ENCODE assay signal across 9 cellular contexts in the genomic region with DNA sequence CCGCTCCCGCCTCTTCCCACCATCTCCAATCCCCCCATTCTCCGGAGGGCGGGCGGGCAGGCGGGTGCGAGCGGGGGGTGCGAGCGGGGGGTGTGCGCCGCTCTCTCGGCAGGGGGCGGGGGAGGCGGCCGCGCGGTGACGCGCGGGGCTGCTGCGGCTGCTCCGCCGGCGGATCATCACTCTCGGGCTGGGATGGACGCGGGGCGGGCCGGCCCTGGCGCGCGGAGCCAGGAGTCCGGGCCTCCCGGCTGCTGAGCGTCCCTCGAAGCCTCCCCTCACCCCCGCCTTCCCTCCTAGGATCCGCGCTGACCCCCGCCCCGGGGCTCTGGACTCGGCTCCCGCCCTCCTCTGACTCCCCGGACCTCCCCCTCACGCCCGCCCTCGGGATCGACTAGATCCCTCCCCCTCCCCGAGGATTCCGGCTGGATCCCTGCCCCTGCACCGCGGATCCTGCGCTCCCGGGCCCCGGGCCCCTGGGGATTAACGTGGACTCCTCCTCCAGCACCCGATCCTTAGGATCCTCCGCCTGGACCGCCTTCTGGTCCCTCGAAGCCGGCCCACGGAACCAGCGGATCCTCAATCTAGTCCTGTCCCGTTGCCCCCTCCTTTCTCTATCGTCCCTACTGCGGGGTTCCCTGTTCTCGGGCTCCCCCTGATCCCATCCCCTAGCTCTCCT. TPM values are rescaled to one million over a fixed set of nuclear protein-coding genes. Genes with fewer than 3 reads are reported as not detected.
DNase-seq lines count a peak whose midpoint lies in the region; ATAC-seq and TF ChIP-seq lines count a peak whose summit lies in the region.
"Had no signal": no experiment of that assay in that cellular context is flagged by ENCODE, and none has a peak within 500 bp of the region (broad histone marks: within the 10 kb centered on the region; RNA-seq: fewer than 3 reads in every experiment).

No MANE protein-coding gene starts in this region.

- H3K36me3 Mint-ChIP-seq in activated CD8-positive, alpha-beta memory T cell treated with anti-CD3 and anti-CD28 coated beads, Interleukin-2, amount 10 ng/mL, durations not matched to agents 7 days and 5 days = no peaks in the 10 kb centered on the region

- H3K27me3 ChIP-seq in fibroblast of lung (ENCODE audit: control insufficient read depth, insufficient read depth, low read length) = no peaks in the 10 kb centered on the region

- H4K20me1 ChIP-seq in fibroblast of lung (ENCODE audit: control insufficient read depth, extremely low read depth, insufficient read depth, low read length) = no peaks in the 10 kb centered on the region

- H3K27ac Mint-ChIP-seq in activated CD8-positive, alpha-beta memory T cell treated with anti-CD3 and anti-CD28 coated beads, Interleukin-2, amount 10 ng/mL, durations not matched to agents 7 days and 5 days = peak overlapping the region; percentile 95

- peaks cover 9% of the 10 kb centered on the region for H3K27me3 Mint-ChIP-seq in activated CD8-positive, alpha-beta memory T cell treated with anti-CD3 and anti-CD28 coated beads, Interleukin-2, amount 10 ng/mL, durations not matched to agents 7 days and 5 days

- peak overlapping the region; percentile 73 for H3K9ac ChIP-seq in fibroblast of lung (ENCODE audit: insufficient read depth, low read length)

- H3K4me2 ChIP-seq in fibroblast of lung (ENCODE audit: extremely low read depth, insufficient read depth, low read length) = peak overlapping the region; percentile 77

- H3K27ac ChIP-seq in fibroblast of lung (ENCODE audit: insufficient read depth, low read length) = peak overlapping the region; percentile 54

- peaks cover 7% of the 10 kb centered on the region for H3K36me3 ChIP-seq in fibroblast of lung (ENCODE audit: control insufficient read depth, insufficient read depth, low read length)

- CTCF ChIA-PET in activated CD8-positive, alpha-beta memory T cell treated with anti-CD3 and anti-CD28 coated beads, Interleukin-2, amount 10 ng/mL, durations not matched to agents 7 days and 5 days (lab: Charles Lee) = interaction anchor here (0.6 to 4.0 kb wide), 8 partner anchors 21 to 283 kb away, joined by 3 to 34 read pairs (median 3); partner anchors contain the start of genes TMEM102 and TP53
- CTCF ChIA-PET in GM10248 (lab: Yijun Ruan, JAX) = interaction anchor here (0.8 to 2.8 kb wide), 4 partner anchors 10 to 207 kb away, joined by 3 to 10 read pairs (median 7); partner anchors contain the start of genes PLSCR3 and TMEM95

- no peaks in the 10 kb centered on the region for H3K9me3 Mint-ChIP-seq in activated CD8-positive, alpha-beta memory T cell treated with anti-CD3 and anti-CD28 coated beads, Interleukin-2, amount 10 ng/mL, durations not matched to agents 7 days and 5 days (ENCODE audit: low read depth)

- peaks cover 7% of the 10 kb centered on the region for H3K4me1 ChIP-seq in fibroblast of lung (ENCODE audit: control insufficient read depth, extremely low read depth, insufficient read depth, low read length)

- no peak for TF ChIP-seq CTCF in fibroblast of lung (conservative IDR thresholded peaks at IDR 0.05 in 1 of 2, IDR thresholded peaks at IDR 0.05 in 1 of 2; ENCODE audit: low read depth in 1 of 2, low read length in 2 of 2)
- TF ChIP-seq CTCF in GM10248 (IDR thresholded peaks at IDR 0.05; ENCODE audit: control extremely low read depth, extremely low read depth, low read depth, missing control alignments) = no peak

- peak; percentile 63 for DNase-seq in stimulated activated CD4-positive, alpha-beta T cell treated with anti-CD3 and anti-CD28 coated beads, Interleukin-12 subunit alpha, Interleukin-12 subunit beta, amount 100 ng/mL, for 4 hours
- DNase-seq in stimulated activated CD4-positive, alpha-beta T cell treated with anti-CD3 and anti-CD28 coated beads, Interleukin-2, amount 100 ng/mL, for 48 hours = no peak
- peak; percentile 14 for DNase-seq in Jurkat, Clone E6-1 (ENCODE audit: low read depth, low spot score)
- DNase-seq in activated CD8-positive, alpha-beta memory T cell treated with anti-CD3 and anti-CD28 coated beads, Interleukin-2, amount 10 ng/mL, durations not matched to agents 7 days and 5 days = peak; percentile 74
- DNase-seq in fibroblast of lung (ENCODE audit: low read depth in 2 of 2) (no peak), occipital lobe (lab: John Stamatoyannopoulos, UW) (peak; percentile 74), GM10248 (ENCODE audit: extremely low spot score) (no peak), SK-N-DZ (ENCODE audit: low spot score) (no peak)

- H3K4me3 Mint-ChIP-seq in activated CD8-positive, alpha-beta memory T cell treated with anti-CD3 and anti-CD28 coated beads, Interleukin-2, amount 10 ng/mL, durations not matched to agents 7 days and 5 days = peak overlapping the region; percentile 88

- no peaks in the 10 kb centered on the region for H3K79me2 ChIP-seq in fibroblast of lung (ENCODE audit: control insufficient read depth, insufficient read depth, low read length)

- H3K4me1 Mint-ChIP-seq in activated CD8-positive, alpha-beta memory T cell treated with anti-CD3 and anti-CD28 coated beads, Interleukin-2, amount 10 ng/mL, durations not matched to agents 7 days and 5 days = peaks cover 15% of the 10 kb centered on the region

- H3K9me3 ChIP-seq in fibroblast of lung (ENCODE audit: control insufficient read depth, insufficient read depth, low read depth, low read length) = no peaks in the 10 kb centered on the region

- H2AFZ ChIP-seq in fibroblast of lung (ENCODE audit: low read length) = peak overlapping the region; percentile 46

- peak overlapping the region; percentile 85 for H3K4me3 ChIP-seq in Jurkat, Clone E6-1 (ENCODE audit: low read length)
- peak overlapping the region; percentile 66 to 81 (median 74) for H3K4me3 ChIP-seq in fibroblast of lung (replicated peaks in 1 of 4; ENCODE audit: control extremely low read depth in 1 of 4, insufficient read depth in 1 of 4, low read depth in 3 of 4, low read length in 4 of 4)

- peak; percentile 43 for ATAC-seq in activated CD8-positive, alpha-beta memory T cell treated with anti-CD3 and anti-CD28 coated beads, Interleukin-2, amount 10 ng/mL, durations not matched to agents 7 days and 5 days

- POLR2A ChIA-PET in GM10248 (lab: Yijun Ruan, JAX) = interaction anchor here (0.7 to 2.3 kb wide), 12 partner anchors 11 to 481 kb away, joined by 3 to 10 read pairs (median 4); partner anchors contain the start of genes CD68, PLSCR3, POLR2A and TMEM102

RNA-seq across cellular contexts. Expression of gene TMEM256, which starts 1.0 kb away (rescaled TPM):
- polyA plus RNA-seq in Jurkat, Clone E6-1 (2012; ENCODE audit: insufficient read depth, insufficient read length) = 137 TPM
- total RNA-seq in activated CD8-positive, alpha-beta memory T cell treated with anti-CD3 and anti-CD28 coated beads, Interleukin-2, amount 10 ng/mL, durations not matched to agents 7 days and 5 days = 10 to 100 TPM; 47.5 to 56.1 TPM
- total RNA-seq in fibroblast of lung (206 and 212 TPM in 2 replicates), occipital lobe (55.2 TPM)
- polyA plus RNA-seq in fibroblast of lung = 59.1 and 78.7 TPM in 2 replicates
- polyA plus RNA-seq in fibroblast of lung (2012) = 125 and 135 TPM in 2 replicates
- polyA minus RNA-seq in fibroblast of lung (ENCODE audit: low replicate concordance) = 55.8 and 63.2 TPM in 2 replicates
- 150 and 156 TPM in 2 replicates for polyA plus RNA-seq in SK-N-DZ (2014; cell fraction: cytosol; rRNA removed)
- polyA plus RNA-seq in SK-N-DZ (2014; cell fraction: nucleus; rRNA removed) = 104 and 139 TPM in 2 replicates

RNA-seq across cellular contexts. Expression of gene NLGN2, which starts 2.8 kb away (rescaled TPM):
- 10.8 TPM for polyA plus RNA-seq in Jurkat, Clone E6-1 (2012; ENCODE audit: insufficient read depth, insufficient read length)
- 1 to 10 TPM; 2.0 to 3.5 TPM for total RNA-seq in activated CD8-positive, alpha-beta memory T cell treated with anti-CD3 and anti-CD28 coated beads, Interleukin-2, amount 10 ng/mL, durations not matched to agents 7 days and 5 days
- total RNA-seq in fibroblast of lung (5.1 and 12.1 TPM in 2 replicates), occipital lobe (9.2 TPM)
- 7.3 and 10.0 TPM in 2 replicates for polyA plus RNA-seq in fibroblast of lung
- polyA plus RNA-seq in fibroblast of lung (2012) = 34.7 and 35.4 TPM in 2 replicates
- polyA minus RNA-seq in fibroblast of lung (ENCODE audit: low replicate concordance) = 40.1 and 70.6 TPM in 2 replicates
- 19.3 and 20.2 TPM in 2 replicates for polyA plus RNA-seq in SK-N-DZ (2014; cell fraction: cytosol; rRNA removed)
- 77.9 and 90.5 TPM in 2 replicates for polyA plus RNA-seq in SK-N-DZ (2014; cell fraction: nucleus; rRNA removed)

RNA-seq across cellular contexts. Expression of gene PLSCR3, which starts 10.6 kb away (rescaled TPM):
- polyA plus RNA-seq in Jurkat, Clone E6-1 (2012; ENCODE audit: insufficient read depth, insufficient read length) = 25.5 TPM
- 10 to 100 TPM; 65.5 to 74.2 TPM for total RNA-seq in activated CD8-positive, alpha-beta memory T cell treated with anti-CD3 and anti-CD28 coated beads, Interleukin-2, amount 10 ng/mL, durations not matched to agents 7 days and 5 days
- total RNA-seq in fibroblast of lung = 18.7 and 25.4 TPM in 2 replicates
- polyA plus RNA-seq in fibroblast of lung = 39.1 and 42.1 TPM in 2 replicates
- 91.0 and 92.4 TPM in 2 replicates for polyA plus RNA-seq in fibroblast of lung (2012)
- 144 and 161 TPM in 2 replicates for polyA minus RNA-seq in fibroblast of lung (ENCODE audit: low replicate concordance)
- total RNA-seq in occipital lobe = 10.0 TPM
- polyA plus RNA-seq in SK-N-DZ (2014; cell fraction: cytosol; rRNA removed) = 14.2 and 15.7 TPM in 2 replicates
- polyA plus RNA-seq in SK-N-DZ (2014; cell fraction: nucleus; rRNA removed) = 26.7 and 41.8 TPM in 2 replicates

RNA-seq across cellular contexts. Expression of gene SPEM1, which starts 15.2 kb away (rescaled TPM):
- polyA plus RNA-seq in Jurkat, Clone E6-1 (2012; ENCODE audit: insufficient read depth, insufficient read length) = not detected
- not detected for total RNA-seq in activated CD8-positive, alpha-beta memory T cell treated with anti-CD3 and anti-CD28 coated beads, Interleukin-2, amount 10 ng/mL, durations not matched to agents 7 days and 5 days
- total RNA-seq in fibroblast of lung = not detected in 2 replicates
- not detected in 2 replicates for polyA plus RNA-seq in fibroblast of lung
- polyA plus RNA-seq in fibroblast of lung (2012) = not detected in 2 replicates
- not detected in 2 replicates for polyA minus RNA-seq in fibroblast of lung (ENCODE audit: low replicate concordance)
- not detected for total RNA-seq in occipital lobe
- polyA plus RNA-seq in SK-N-DZ (2014; cell fraction: cytosol; rRNA removed) = not detected in 2 replicates
- 0.51 TPM in 1 of 2 replicates, not detected in the other for polyA plus RNA-seq in SK-N-DZ (2014; cell fraction: nucleus; rRNA removed)
- total RNA-seq: renal cortical epithelial cell had no signal

RNA-seq across cellular contexts. Expression of gene SPEM2, which starts 20.5 kb away (rescaled TPM):
- not detected for polyA plus RNA-seq in Jurkat, Clone E6-1 (2012; ENCODE audit: insufficient read depth, insufficient read length)
- not detected for total RNA-seq in activated CD8-positive, alpha-beta memory T cell treated with anti-CD3 and anti-CD28 coated beads, Interleukin-2, amount 10 ng/mL, durations not matched to agents 7 days and 5 days
- not detected in 2 replicates for total RNA-seq in fibroblast of lung
- polyA plus RNA-seq in fibroblast of lung = not detected in 2 replicates
- not detected in 2 replicates for polyA plus RNA-seq in fibroblast of lung (2012)
- not detected in 2 replicates for polyA minus RNA-seq in fibroblast of lung (ENCODE audit: low replicate concordance)
- not detected for total RNA-seq in occipital lobe
- not detected in 2 replicates for polyA plus RNA-seq in SK-N-DZ (2014; cell fraction: cytosol; rRNA removed)
- 0.21 and 1.3 TPM in 2 replicates for polyA plus RNA-seq in SK-N-DZ (2014; cell fraction: nucleus; rRNA removed)
- total RNA-seq: renal cortical epithelial cell had no signal

Comparison
In these comparisons a context has a peak if more than half of its experiments do, and no peak if none do; other contexts are left out.
1. DNase-seq: peak in stimulated activated CD4-positive, alpha-beta T cell treated with anti-CD3 and anti-CD28 coated beads, Interleukin-12 subunit alpha, Interleukin-12 subunit beta, amount 100 ng/mL, for 4 hours (single experiment), Jurkat, Clone E6-1 (single experiment), activated CD8-positive, alpha-beta memory T cell treated with anti-CD3 and anti-CD28 coated beads, Interleukin-2, amount 10 ng/mL, durations not matched to agents 7 days and 5 days (single experiment) and occipital lobe (single experiment); none in stimulated activated CD4-positive, alpha-beta T cell treated with anti-CD3 and anti-CD28 coated beads, Interleukin-2, amount 100 ng/mL, for 48 hours (0 of 2), fibroblast of lung (0 of 2), GM10248 (single experiment) and SK-N-DZ (single experiment).